ENCODE assay signal across 8 cellular contexts in the genomic region with DNA sequence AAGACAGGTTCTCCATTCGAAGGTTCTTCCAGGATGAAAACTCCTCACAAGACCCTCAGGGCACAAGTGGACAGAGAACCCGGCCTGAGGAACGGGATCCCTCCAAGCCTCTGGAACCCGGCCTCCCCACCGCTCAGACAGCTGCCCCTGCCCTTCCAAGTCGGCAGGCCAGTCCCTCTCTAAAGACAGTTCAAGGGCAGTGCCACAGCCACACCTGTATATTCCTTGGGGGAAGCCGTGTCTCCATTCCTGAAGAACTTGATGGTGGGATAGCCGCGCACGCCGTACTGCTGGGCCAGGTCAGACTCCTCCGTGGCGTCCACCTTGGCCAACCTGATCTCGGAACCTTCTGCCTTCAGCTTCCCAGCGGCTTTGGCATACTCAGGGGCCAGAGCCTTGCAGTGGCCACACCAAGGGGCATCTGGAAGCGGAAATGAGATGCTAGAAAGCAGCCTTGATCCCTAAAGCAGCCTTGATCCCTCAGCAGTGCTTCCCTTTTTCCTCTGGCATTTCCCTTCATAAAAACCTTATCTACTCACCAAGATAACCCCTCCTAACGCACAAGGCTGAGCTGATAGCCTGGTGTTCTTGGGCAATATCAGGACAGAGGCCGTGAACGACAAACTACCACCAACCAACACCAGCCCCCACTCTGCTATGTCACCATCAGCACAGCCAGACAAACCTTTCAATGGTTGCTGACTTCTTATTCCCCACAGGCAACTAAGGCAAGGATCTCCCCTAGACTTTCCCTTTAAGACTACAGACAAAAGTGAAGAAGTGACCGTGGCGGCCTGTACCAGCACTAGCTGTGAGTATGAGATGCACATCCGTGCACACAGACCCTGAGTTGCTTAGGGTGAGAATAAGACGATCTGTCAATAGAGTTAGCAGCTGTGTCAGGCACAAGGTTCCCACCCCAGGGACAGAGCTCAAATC. TPM values are rescaled to one million over a fixed set of nuclear protein-coding genes. Genes with fewer than 3 reads are reported as not detected.
A peak's percentile ranks its signal among the peaks of the same experiment; 100 is the strongest.
DNase-seq lines count a peak whose midpoint lies in the region; ATAC-seq, FAIRE-seq and TF ChIP-seq lines count a peak whose summit lies in the region.

No MANE protein-coding gene starts in this region.

- no peak for ATAC-seq in heart right ventricle
- no peak for ATAC-seq in Right ventricle myocardium superior (ENCODE audit: poor library complexity)
- ATAC-seq in lung (ENCODE audit: insufficient read depth, low FRiP score): no peak
- no peak for ATAC-seq in GM18519 (IDR thresholded peaks at IDR 0.05; ENCODE audit: low FRiP score, unreplicated experiment)
- ATAC-seq in GM18909 (IDR thresholded peaks at IDR 0.05; ENCODE audit: poor library complexity, unreplicated experiment): no peak
- no peak for ATAC-seq in GM21529 (IDR thresholded peaks at IDR 0.05; ENCODE audit: unreplicated experiment)

- FAIRE-seq in astrocyte (lab: Jason Lieb, UNC): no peak

- H3K27ac Mint-ChIP-seq in astrocyte (ENCODE audit: unreplicated experiment): peak overlapping the region; percentile 71

- H3K9me3 ChIP-seq in heart right ventricle: no peaks in the 10 kb centered on the region
- no peaks in the 10 kb centered on the region for H3K9me3 ChIP-seq in astrocyte (ENCODE audit: insufficient read depth, low read depth, low read length)
- no peaks in the 10 kb centered on the region for H3K9me3 ChIP-seq in lung (ENCODE audit: control insufficient read depth in 2 of 2, insufficient read depth in 1 of 2, low read length in 1 of 2)
- H3K9me3 ChIP-seq in vagina: no peaks in the 10 kb centered on the region

- DNase-seq in heart right ventricle (no peak), Right ventricle myocardium superior (no peak), astrocyte (ENCODE audit: low read depth) (no peak), lung (ENCODE audit: low spot score) (no peak), vagina (ENCODE audit: extremely low spot score in 2 of 2) (peak in 1 of 2 donors; percentile 87)

- WGBS in heart right ventricle, 2 donors: 51 to 54% methylated on average over 23 of the region's 23 CpGs
- 49 to 54% methylated on average over 23 of the region's 23 CpGs for WGBS in lung, 2 donors

- H3K4me1 Mint-ChIP-seq in astrocyte (ENCODE audit: low read depth, unreplicated experiment): peaks cover 31% of the 10 kb centered on the region

- intact Hi-C loops in heart right ventricle (cut with DNase I): no loop called here
- intact Hi-C loops in Right ventricle myocardium superior (cut with DNase I): no loop called here
- intact Hi-C loops in vagina (cut with DNase I): no loop called here

- TF ChIP-seq CTCF in heart right ventricle (IDR thresholded peaks at IDR 0.05) (no peak), astrocyte (IDR thresholded peaks at IDR 0.05; ENCODE audit: insufficient read depth, low read depth, low read length) (no peak), lung (IDR thresholded peaks at IDR 0.05; ENCODE audit: control extremely low read depth, extremely low read depth) (no peak), vagina (IDR thresholded peaks at IDR 0.05) (no peak)

- H2AFZ ChIP-seq in astrocyte (ENCODE audit: low read depth, low read length): no peak overlapping the region

- H3K36me3 Mint-ChIP-seq in astrocyte (ENCODE audit: low read depth, unreplicated experiment): peaks cover 14% of the 10 kb centered on the region

- peak overlapping the region; percentile 94 for H3K9ac ChIP-seq in astrocyte (ENCODE audit: low read length)

- no peaks in the 10 kb centered on the region for H3K27me3 Mint-ChIP-seq in astrocyte (ENCODE audit: low read depth, unreplicated experiment)

- peaks cover 1 to 59% (median 33%) of the 10 kb centered on the region in 9 donors for H3K36me3 ChIP-seq in heart right ventricle
- H3K36me3 ChIP-seq in astrocyte (ENCODE audit: insufficient read depth, low read length): peaks cover 22% of the 10 kb centered on the region
- H3K36me3 ChIP-seq in lung (ENCODE audit: control insufficient read depth in 2 of 2, insufficient read depth in 2 of 2, low read length in 2 of 2): peaks cover 0 to 31% of the 10 kb centered on the region in 2 donors
- peaks cover 0 to 14% of the 10 kb centered on the region in 2 donors for H3K36me3 ChIP-seq in vagina

- H3K9me3 Mint-ChIP-seq in astrocyte (ENCODE audit: unreplicated experiment): no peaks in the 10 kb centered on the region

- H3K4me2 ChIP-seq in astrocyte (ENCODE audit: low read length): peak overlapping the region; percentile 94

- peaks cover 92% of the 10 kb centered on the region for H3K79me2 ChIP-seq in astrocyte (ENCODE audit: insufficient read depth, low read length)

- H3K4me3 Mint-ChIP-seq in astrocyte (ENCODE audit: unreplicated experiment): peak overlapping the region; percentile 89

- TF ChIP-seq POLR2A in vagina (IDR thresholded peaks at IDR 0.05): no peak

- H3K4me1 ChIP-seq in heart right ventricle (peaks cover 18 to 79% (median 50%) of the 10 kb centered on the region in 9 donors), astrocyte (ENCODE audit: insufficient read depth, low read length) (peaks cover 30% of the 10 kb centered on the region), lung (ENCODE audit: control insufficient read depth in 2 of 2, insufficient read depth in 2 of 2, low read length in 2 of 2) (peaks cover 0 to 15% of the 10 kb centered on the region in 2 donors), vagina (peaks cover 73% of the 10 kb centered on the region)

- peak overlapping the region; percentile 82 to 100 (median 97) for H3K4me3 ChIP-seq in heart right ventricle
- peak overlapping the region; percentile 97 for H3K4me3 ChIP-seq in astrocyte (ENCODE audit: insufficient read depth, low read depth, low read length)
- peak overlapping the region; percentile 61 for H3K4me3 ChIP-seq in lung
- H3K4me3 ChIP-seq in vagina: peak overlapping the region; percentile 85 to 86

- H4K20me1 ChIP-seq in astrocyte (ENCODE audit: insufficient read depth, low read length): peaks cover 66% of the 10 kb centered on the region

- H3K27me3 ChIP-seq in heart right ventricle (no peaks in the 10 kb centered on the region), astrocyte (ENCODE audit: insufficient read depth, low read length) (no peaks in the 10 kb centered on the region), lung (ENCODE audit: control insufficient read depth, insufficient read depth) (no peaks in the 10 kb centered on the region), vagina (no peaks in the 10 kb centered on the region)

- H3K27ac ChIP-seq in heart right ventricle (peak overlapping the region in 9 of 10 donors; percentile 89 to 99 (median 97)), astrocyte (ENCODE audit: low read depth, low read length) (peak overlapping the region; percentile 58), lung (ENCODE audit: low read depth in 1 of 2, low read length in 1 of 2) (peak overlapping the region; percentile 96), vagina (peak overlapping the region; percentile 82)

RNA-seq across cellular contexts. Expression of a gene that starts 1.1 kb away (rescaled TPM):
- total RNA-seq in heart right ventricle (100 to 1,000 TPM; 244 to 801 (median 332) TPM), Right ventricle myocardium superior (309 TPM), astrocyte (1,268 and 1,504 TPM in 2 replicates), lung (100 to 1,000 TPM; 356 to 990 TPM), vagina (463 TPM)
- polyA plus RNA-seq in heart right ventricle (100 to 1,000 TPM; 284 to 536 TPM), lung (100 to 1,000 TPM; 695 to 862 TPM)

RNA-seq across cellular contexts. Expression of a gene that starts 11.9 kb away (rescaled TPM):
- total RNA-seq in heart right ventricle (100 to 1,000 TPM in 7 of 10 donors, 10 to 100 TPM in 3; 89.9 to 263 (median 110) TPM), Right ventricle myocardium superior (113 TPM), astrocyte (352 and 367 TPM in 2 replicates), lung (100 to 1,000 TPM; 118 to 558 TPM), vagina (120 TPM)
- polyA plus RNA-seq in heart right ventricle (100 to 1,000 TPM in 1 of 2 donors, 10 to 100 TPM in 1; 97.2 to 251 TPM), lung (100 to 1,000 TPM; 327 to 464 TPM)

RNA-seq across cellular contexts. Expression of a gene that starts 24.4 kb away (rescaled TPM):
- total RNA-seq in heart right ventricle: under 1 TPM in 1 of 10 donors, not detected in 9; 0.31 TPM
- under 1 TPM in 1 of 2 donors, not detected in 1; 0.14 TPM for polyA plus RNA-seq in heart right ventricle
- not detected for total RNA-seq in Right ventricle myocardium superior
- total RNA-seq in astrocyte: 0.65 TPM in 1 of 2 replicates, not detected in the other
- not detected for total RNA-seq in lung
- polyA plus RNA-seq in lung: under 1 TPM in 1 of 2 donors, not detected in 1; 0.13 TPM
- total RNA-seq in vagina: not detected

RNA-seq across cellular contexts. Expression of a gene that starts 26.1 kb away (rescaled TPM):
- total RNA-seq in heart right ventricle (100 to 1,000 TPM in 2 of 10 donors, 10 to 100 TPM in 8; 75.1 to 105 (median 88.8) TPM), Right ventricle myocardium superior (104 TPM), astrocyte (106 and 113 TPM in 2 replicates), lung (10 to 100 TPM; 47.6 to 96.2 TPM), vagina (64.1 TPM)
- polyA plus RNA-seq in heart right ventricle (100 to 1,000 TPM; 199 to 239 TPM), lung (100 to 1,000 TPM; 117 to 188 TPM)

RNA-seq across cellular contexts. Expression of a gene that starts 32.1 kb away (rescaled TPM):
- 10 to 100 TPM; 28.1 to 47.2 (median 32.2) TPM for total RNA-seq in heart right ventricle
- polyA plus RNA-seq in heart right ventricle: 10 to 100 TPM in 1 of 2 donors, 1 to 10 TPM in 1; 3.6 to 45.4 TPM
- 29.9 TPM for total RNA-seq in Right ventricle myocardium superior
- 86.4 and 110 TPM in 2 replicates for total RNA-seq in astrocyte
- total RNA-seq in lung: 10 to 100 TPM; 46.5 to 79.5 TPM
- 10 to 100 TPM; 26.1 to 65.8 TPM for polyA plus RNA-seq in lung
- total RNA-seq in vagina: 78.8 TPM
